Comparison of ENCODE assay signal across 30 cellular contexts in the genomic region with DNA sequence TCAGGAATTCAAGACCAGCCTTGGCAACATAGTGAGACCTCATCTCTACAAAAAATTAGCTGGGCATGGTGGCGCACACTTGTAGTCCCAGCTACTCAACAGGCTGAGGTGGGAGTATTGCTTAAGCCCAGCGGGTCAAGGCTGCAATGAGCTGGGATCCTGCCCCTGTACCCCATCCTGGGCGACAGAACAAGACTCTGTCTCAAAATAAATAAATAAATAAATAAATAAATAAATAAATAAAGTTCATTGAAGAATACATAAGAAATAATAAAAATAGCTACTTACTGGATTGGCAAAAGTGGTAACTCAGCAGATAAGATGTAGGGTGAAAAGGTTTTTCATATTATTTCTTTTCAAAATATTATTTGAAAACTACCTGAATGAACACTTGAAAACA.
"Had no signal": no experiment of that assay in that cellular context is flagged by ENCODE, and none has a peak within 500 bp of the region (broad histone marks: within the 10 kb centered on the region; RNA-seq: fewer than 3 reads in every experiment).

No MANE protein-coding gene starts in this region.

- DNase-seq: activated B cell treated with CpG ODN at 0.5 μM for 24 hours; activated CD4-positive, alpha-beta T cell treated with anti-CD3 and anti-CD28 coated beads, Interleukin-2, amount 50 U/mL, for 4 hours; activated CD8-positive, alpha-beta memory T cell treated with anti-CD3 and anti-CD28 coated beads for 24 hours; activated effector memory CD4-positive, alpha-beta T cell treated with Interleukin-2 at 50 U/mL for 16 hours; activated naive CD4-positive, alpha-beta T cell treated with Interleukin-2 at 50 U/mL for 16 hours; anterior cingulate cortex; body of pancreas; cerebellar nuclear complex; colonic mucosa; dorsolateral prefrontal cortex; effector memory CD4-positive, alpha-beta T cell; erythroblast; islet precursor cell; left ventricle myocardium inferior; naive B cell; nephron progenitor cell; ovary; stimulated activated CD4-positive, alpha-beta T cell treated with anti-CD3 and anti-CD28 coated beads, Interleukin-15, amount 100 ng/mL, for 24 hours; stimulated activated CD4-positive, alpha-beta T cell treated with anti-CD3 and anti-CD28 coated beads, Interleukin-2, amount 100 ng/mL, for 24 hours; stimulated activated naive CD4-positive, alpha-beta T cell; T-cell had no signal

- H3K36me3 Mint-ChIP-seq: activated naive CD8-positive, alpha-beta T cell; naive B cell had no signal

- H3K27me3 Mint-ChIP-seq: activated B cell treated with CpG ODN at 0.5 μM for 24 hours; activated naive CD8-positive, alpha-beta T cell; naive B cell; T-cell had no signal

- H3K9me3 Mint-ChIP-seq: activated B cell treated with CpG ODN at 0.5 μM for 24 hours; mesothelial cell of epicardium; naive B cell; T-cell; T-helper 2 cell treated with Interferon-gamma antibody and Interleukin-4, amounts not matched to agents 5 μg/mL and 100 μg/mL, for 36 hours had no signal

- H3K4me3 Mint-ChIP-seq: activated B cell treated with CpG ODN at 0.5 μM for 24 hours; activated naive CD8-positive, alpha-beta T cell; mesothelial cell of epicardium; nephron progenitor cell; T-cell; T-helper 2 cell treated with Interferon-gamma antibody and Interleukin-4, amounts not matched to agents 5 μg/mL and 100 μg/mL, for 36 hours had no signal

- H3K27ac ChIP-seq: body of pancreas, colonic mucosa, gastroesophageal sphincter, hepatocyte, ovary, tibial nerve had no signal

- H3K36me3 ChIP-seq: colonic mucosa, gastroesophageal sphincter, left ventricle myocardium inferior, neutrophil, ovary, right atrium auricular region, tibial nerve had no signal

- H3K9me3 ChIP-seq: body of pancreas, colonic mucosa, gastroesophageal sphincter, left ventricle myocardium inferior, neutrophil, ovary, right atrium auricular region, tibial nerve had no signal

- H3K27ac Mint-ChIP-seq: activated B cell treated with CpG ODN at 0.5 μM for 24 hours; activated naive CD8-positive, alpha-beta T cell; nephron progenitor cell; T-helper 2 cell treated with Interferon-gamma antibody and Interleukin-4, amounts not matched to agents 5 μg/mL and 100 μg/mL, for 36 hours had no signal

- ATAC-seq: body of pancreas, gastroesophageal sphincter, T-cell had no signal

- H3K27me3 ChIP-seq: body of pancreas, colonic mucosa, dorsolateral prefrontal cortex, gastroesophageal sphincter, hepatocyte, neutrophil, ovary, right atrium auricular region, tibial nerve had no signal

- H3K4me3 ChIP-seq: body of pancreas, colonic mucosa, dorsolateral prefrontal cortex, gastroesophageal sphincter, hepatocyte, lung, ovary, right atrium auricular region, tibial nerve had no signal

- H3K4me2 ChIP-seq: hepatocyte had no signal

- H2AFZ ChIP-seq: hepatocyte had no signal
